In the genomic region with DNA sequence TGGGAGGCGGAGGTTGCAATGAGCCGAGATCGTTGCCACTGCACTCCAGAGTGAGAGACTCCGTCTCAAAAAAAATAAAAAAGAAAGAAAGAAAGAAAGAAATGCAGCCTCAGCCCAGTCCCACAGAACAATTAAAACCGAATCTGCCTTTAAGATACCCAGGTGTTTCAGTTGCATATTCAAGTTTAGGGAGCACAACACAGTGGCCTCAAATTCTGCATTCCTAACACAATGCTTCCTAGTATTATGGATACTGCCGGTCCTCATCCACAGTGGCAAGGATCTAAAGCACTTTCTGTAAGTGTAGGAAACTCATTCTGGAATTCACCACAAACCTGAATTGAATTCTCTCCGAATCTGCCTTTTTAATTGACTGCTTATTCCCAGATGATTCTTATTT, we compare ENCODE assay signal across 2 cellular contexts.
TF ChIP-seq lines count a peak whose summit lies in the region.

No MANE protein-coding gene starts in this region.

TF ChIP-seq in GM23338, 12 proteins besides CTCF, POLR2A, EP300 and RAD21 (continued from another document):
- TF ChIP-seq, protein P1, sequence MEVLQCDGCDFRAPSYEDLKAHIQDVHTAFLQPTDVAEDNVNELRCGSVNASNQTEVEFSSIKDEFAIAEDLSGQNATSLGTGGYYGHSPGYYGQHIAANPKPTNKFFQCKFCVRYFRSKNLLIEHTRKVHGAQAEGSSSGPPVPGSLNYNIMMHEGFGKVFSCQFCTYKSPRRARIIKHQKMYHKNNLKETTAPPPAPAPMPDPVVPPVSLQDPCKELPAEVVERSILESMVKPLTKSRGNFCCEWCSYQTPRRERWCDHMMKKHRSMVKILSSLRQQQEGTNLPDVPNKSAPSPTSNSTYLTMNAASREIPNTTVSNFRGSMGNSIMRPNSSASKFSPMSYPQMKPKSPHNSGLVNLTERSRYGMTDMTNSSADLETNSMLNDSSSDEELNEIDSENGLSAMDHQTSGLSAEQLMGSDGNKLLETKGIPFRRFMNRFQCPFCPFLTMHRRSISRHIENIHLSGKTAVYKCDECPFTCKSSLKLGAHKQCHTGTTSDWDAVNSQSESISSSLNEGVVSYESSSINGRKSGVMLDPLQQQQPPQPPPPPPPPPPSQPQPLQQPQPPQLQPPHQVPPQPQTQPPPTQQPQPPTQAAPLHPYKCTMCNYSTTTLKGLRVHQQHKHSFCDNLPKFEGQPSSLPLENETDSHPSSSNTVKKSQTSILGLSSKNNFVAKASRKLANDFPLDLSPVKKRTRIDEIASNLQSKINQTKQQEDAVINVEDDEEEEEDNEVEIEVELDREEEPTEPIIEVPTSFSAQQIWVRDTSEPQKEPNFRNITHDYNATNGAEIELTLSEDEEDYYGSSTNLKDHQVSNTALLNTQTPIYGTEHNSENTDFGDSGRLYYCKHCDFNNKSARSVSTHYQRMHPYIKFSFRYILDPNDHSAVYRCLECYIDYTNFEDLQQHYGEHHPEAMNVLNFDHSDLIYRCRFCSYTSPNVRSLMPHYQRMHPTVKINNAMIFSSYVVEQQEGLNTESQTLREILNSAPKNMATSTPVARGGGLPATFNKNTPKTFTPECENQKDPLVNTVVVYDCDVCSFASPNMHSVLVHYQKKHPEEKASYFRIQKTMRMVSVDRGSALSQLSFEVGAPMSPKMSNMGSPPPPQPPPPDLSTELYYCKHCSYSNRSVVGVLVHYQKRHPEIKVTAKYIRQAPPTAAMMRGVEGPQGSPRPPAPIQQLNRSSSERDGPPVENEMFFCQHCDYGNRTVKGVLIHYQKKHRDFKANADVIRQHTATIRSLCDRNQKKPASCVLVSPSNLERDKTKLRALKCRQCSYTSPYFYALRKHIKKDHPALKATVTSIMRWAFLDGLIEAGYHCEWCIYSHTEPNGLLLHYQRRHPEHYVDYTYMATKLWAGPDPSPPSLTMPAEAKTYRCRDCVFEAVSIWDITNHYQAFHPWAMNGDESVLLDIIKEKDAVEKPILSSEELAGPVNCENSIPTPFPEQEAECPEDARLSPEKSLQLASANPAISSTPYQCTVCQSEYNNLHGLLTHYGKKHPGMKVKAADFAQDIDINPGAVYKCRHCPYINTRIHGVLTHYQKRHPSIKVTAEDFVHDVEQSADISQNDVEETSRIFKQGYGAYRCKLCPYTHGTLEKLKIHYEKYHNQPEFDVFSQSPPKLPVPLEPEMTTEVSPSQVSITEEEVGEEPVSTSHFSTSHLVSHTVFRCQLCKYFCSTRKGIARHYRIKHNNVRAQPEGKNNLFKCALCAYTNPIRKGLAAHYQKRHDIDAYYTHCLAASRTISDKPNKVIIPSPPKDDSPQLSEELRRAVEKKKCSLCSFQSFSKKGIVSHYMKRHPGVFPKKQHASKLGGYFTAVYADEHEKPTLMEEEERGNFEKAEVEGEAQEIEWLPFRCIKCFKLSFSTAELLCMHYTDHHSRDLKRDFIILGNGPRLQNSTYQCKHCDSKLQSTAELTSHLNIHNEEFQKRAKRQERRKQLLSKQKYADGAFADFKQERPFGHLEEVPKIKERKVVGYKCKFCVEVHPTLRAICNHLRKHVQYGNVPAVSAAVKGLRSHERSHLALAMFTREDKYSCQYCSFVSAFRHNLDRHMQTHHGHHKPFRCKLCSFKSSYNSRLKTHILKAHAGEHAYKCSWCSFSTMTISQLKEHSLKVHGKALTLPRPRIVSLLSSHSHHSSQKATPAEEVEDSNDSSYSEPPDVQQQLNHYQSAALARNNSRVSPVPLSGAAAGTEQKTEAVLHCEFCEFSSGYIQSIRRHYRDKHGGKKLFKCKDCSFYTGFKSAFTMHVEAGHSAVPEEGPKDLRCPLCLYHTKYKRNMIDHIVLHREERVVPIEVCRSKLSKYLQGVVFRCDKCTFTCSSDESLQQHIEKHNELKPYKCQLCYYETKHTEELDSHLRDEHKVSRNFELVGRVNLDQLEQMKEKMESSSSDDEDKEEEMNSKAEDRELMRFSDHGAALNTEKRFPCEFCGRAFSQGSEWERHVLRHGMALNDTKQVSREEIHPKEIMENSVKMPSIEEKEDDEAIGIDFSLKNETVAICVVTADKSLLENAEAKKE (CRISPR knock-in tag; IDR thresholded peaks at IDR 0.05), result no peak
- peak; percentile 68; the same call in 1 of the 2 replicates for TF ChIP-seq NANOG (IDR thresholded peaks at IDR 0.05; ENCODE audit: borderline replicate concordance)

TF ChIP-seq in WTC11, 78 proteins besides CTCF, POLR2A, EP300 and RAD21 (continued from another document):
- TF ChIP-seq AFF4 (CRISPR knock-in tag; IDR thresholded peaks at IDR 0.05; ENCODE audit: borderline replicate concordance), result no peak
- TF ChIP-seq NR2C2 (CRISPR knock-in tag; IDR thresholded peaks at IDR 0.05), result no peak
- TF ChIP-seq, protein P2, sequence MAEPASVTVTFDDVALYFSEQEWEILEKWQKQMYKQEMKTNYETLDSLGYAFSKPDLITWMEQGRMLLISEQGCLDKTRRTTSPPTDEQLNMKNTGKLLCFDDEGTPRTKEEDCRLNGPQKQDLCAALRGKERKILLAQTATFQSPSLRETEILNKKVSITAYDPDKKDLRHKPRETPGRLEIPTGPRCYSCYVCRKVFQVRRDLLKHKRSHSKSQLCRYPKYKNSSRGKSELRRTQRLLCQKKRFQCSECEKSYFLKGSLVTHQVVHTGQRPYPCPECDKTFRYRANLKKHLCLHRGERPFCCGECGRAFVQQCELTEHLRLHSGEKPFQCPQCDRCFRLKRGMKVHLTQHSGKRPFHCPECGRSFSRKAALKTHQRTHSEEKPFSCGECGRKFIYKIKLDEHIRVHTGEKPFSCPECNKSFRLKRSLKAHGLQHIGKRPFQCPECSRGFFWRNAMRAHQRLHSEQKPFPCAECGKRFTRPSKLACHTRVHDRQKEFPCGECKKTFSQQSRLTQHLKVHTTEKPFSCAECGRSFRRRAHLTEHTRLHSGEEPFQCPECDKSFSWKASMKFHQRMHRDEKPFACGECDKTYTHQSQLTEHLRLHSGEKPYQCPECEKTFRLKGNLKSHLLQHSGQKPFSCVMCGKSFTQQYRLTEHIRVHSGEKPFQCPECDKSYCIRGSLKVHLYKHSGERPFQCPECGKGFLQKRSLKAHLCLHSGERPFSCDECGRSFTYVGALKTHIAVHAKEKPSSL (CRISPR knock-in tag; conservative IDR thresholded peaks at IDR 0.05), result no peak
- TF ChIP-seq, protein P3, sequence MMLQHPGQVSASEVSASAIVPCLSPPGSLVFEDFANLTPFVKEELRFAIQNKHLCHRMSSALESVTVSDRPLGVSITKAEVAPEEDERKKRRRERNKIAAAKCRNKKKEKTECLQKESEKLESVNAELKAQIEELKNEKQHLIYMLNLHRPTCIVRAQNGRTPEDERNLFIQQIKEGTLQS (CRISPR knock-in tag; conservative IDR thresholded peaks at IDR 0.05), result no peak
- TF ChIP-seq ETV6 (CRISPR knock-in tag; IDR thresholded peaks at IDR 0.05), result no peak
- TF ChIP-seq, protein P4, sequence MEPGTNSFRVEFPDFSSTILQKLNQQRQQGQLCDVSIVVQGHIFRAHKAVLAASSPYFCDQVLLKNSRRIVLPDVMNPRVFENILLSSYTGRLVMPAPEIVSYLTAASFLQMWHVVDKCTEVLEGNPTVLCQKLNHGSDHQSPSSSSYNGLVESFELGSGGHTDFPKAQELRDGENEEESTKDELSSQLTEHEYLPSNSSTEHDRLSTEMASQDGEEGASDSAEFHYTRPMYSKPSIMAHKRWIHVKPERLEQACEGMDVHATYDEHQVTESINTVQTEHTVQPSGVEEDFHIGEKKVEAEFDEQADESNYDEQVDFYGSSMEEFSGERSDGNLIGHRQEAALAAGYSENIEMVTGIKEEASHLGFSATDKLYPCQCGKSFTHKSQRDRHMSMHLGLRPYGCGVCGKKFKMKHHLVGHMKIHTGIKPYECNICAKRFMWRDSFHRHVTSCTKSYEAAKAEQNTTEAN (CRISPR knock-in tag; IDR thresholded peaks at IDR 0.05), result no peak
- TF ChIP-seq, protein P5, sequence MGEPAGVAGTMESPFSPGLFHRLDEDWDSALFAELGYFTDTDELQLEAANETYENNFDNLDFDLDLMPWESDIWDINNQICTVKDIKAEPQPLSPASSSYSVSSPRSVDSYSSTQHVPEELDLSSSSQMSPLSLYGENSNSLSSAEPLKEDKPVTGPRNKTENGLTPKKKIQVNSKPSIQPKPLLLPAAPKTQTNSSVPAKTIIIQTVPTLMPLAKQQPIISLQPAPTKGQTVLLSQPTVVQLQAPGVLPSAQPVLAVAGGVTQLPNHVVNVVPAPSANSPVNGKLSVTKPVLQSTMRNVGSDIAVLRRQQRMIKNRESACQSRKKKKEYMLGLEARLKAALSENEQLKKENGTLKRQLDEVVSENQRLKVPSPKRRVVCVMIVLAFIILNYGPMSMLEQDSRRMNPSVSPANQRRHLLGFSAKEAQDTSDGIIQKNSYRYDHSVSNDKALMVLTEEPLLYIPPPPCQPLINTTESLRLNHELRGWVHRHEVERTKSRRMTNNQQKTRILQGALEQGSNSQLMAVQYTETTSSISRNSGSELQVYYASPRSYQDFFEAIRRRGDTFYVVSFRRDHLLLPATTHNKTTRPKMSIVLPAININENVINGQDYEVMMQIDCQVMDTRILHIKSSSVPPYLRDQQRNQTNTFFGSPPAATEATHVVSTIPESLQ (CRISPR knock-in tag; IDR thresholded peaks at IDR 0.05), result no peak
- TF ChIP-seq JAZF1 (CRISPR knock-in tag; IDR thresholded peaks at IDR 0.05), result no peak
- no peak for TF ChIP-seq NR1H2 (CRISPR knock-in tag; IDR thresholded peaks at IDR 0.05)
